In genomic region chr19:30319876-30320275, GRCh38 we compare ENCODE assay signal across 33 cellular contexts. TPM values are rescaled to one million over a fixed set of nuclear protein-coding genes. Genes with fewer than 3 reads are reported as not detected.
"Had no signal": no experiment of that assay in that cellular context is flagged by ENCODE, and none has a peak within 500 bp of the region (broad histone marks: within the 10 kb centered on the region; RNA-seq: fewer than 3 reads in every experiment).

No MANE protein-coding gene starts in this region.

- H3K4me1 ChIP-seq: SJCRH30 had no signal

- H3K36me3 ChIP-seq: SJCRH30, WERI-Rb-1 had no signal

- H3K4me2 ChIP-seq: KMS-11 had no signal

- H3K4me1 Mint-ChIP-seq: activated CD4-positive, alpha-beta memory T cell treated with anti-CD3 and anti-CD28 coated beads, Interleukin-2, amount 10 ng/mL, durations not matched to agents 7 days and 5 days; activated CD8-positive, alpha-beta memory T cell treated with anti-CD3 and anti-CD28 coated beads, Interleukin-2, amount 10 ng/mL, durations not matched to agents 7 days and 5 days; activated naive CD4-positive, alpha-beta T cell treated with anti-CD3 and anti-CD28 coated beads, Interleukin-2, amount 10 ng/mL, durations not matched to agents 7 days and 5 days; activated naive CD8-positive, alpha-beta T cell treated with anti-CD3 and anti-CD28 coated beads, Interleukin-2, amount 50 U/mL, for 24 hours had no signal

- H3K9me3 ChIP-seq: SJCRH30 had no signal

- H3K27ac Mint-ChIP-seq: activated CD4-positive, alpha-beta memory T cell treated with anti-CD3 and anti-CD28 coated beads, Interleukin-2, amount 10 ng/mL, durations not matched to agents 7 days and 5 days; activated CD8-positive, alpha-beta memory T cell treated with anti-CD3 and anti-CD28 coated beads, Interleukin-2, amount 10 ng/mL, durations not matched to agents 7 days and 5 days; activated naive CD4-positive, alpha-beta T cell treated with anti-CD3 and anti-CD28 coated beads, Interleukin-2, amount 10 ng/mL, durations not matched to agents 7 days and 5 days; activated naive CD8-positive, alpha-beta T cell; activated naive CD8-positive, alpha-beta T cell treated with anti-CD3 and anti-CD28 coated beads, Interleukin-2, amount 50 U/mL, for 24 hours; brain had no signal

- H3K4me3 Mint-ChIP-seq: activated CD4-positive, alpha-beta memory T cell treated with anti-CD3 and anti-CD28 coated beads, Interleukin-2, amount 10 ng/mL, durations not matched to agents 7 days and 5 days; activated CD8-positive, alpha-beta memory T cell treated with anti-CD3 and anti-CD28 coated beads, Interleukin-2, amount 10 ng/mL, durations not matched to agents 7 days and 5 days; activated naive CD4-positive, alpha-beta T cell treated with anti-CD3 and anti-CD28 coated beads, Interleukin-2, amount 10 ng/mL, durations not matched to agents 7 days and 5 days; activated naive CD8-positive, alpha-beta T cell; activated naive CD8-positive, alpha-beta T cell treated with anti-CD3 and anti-CD28 coated beads, Interleukin-2, amount 50 U/mL, for 24 hours; brain had no signal

- H3K9ac ChIP-seq: KMS-11 had no signal

- FAIRE-seq: bronchial epithelial cell had no signal

- H3K36me3 Mint-ChIP-seq: activated CD8-positive, alpha-beta memory T cell treated with anti-CD3 and anti-CD28 coated beads, Interleukin-2, amount 10 ng/mL, durations not matched to agents 7 days and 5 days; activated naive CD4-positive, alpha-beta T cell treated with anti-CD3 and anti-CD28 coated beads, Interleukin-2, amount 10 ng/mL, durations not matched to agents 7 days and 5 days; activated naive CD8-positive, alpha-beta T cell had no signal

- H3K4me3 ChIP-seq: SJCRH30, SK-N-MC had no signal

- H3K27me3 Mint-ChIP-seq: activated CD4-positive, alpha-beta memory T cell treated with anti-CD3 and anti-CD28 coated beads, Interleukin-2, amount 10 ng/mL, durations not matched to agents 7 days and 5 days; activated CD8-positive, alpha-beta memory T cell treated with anti-CD3 and anti-CD28 coated beads, Interleukin-2, amount 10 ng/mL, durations not matched to agents 7 days and 5 days; activated naive CD4-positive, alpha-beta T cell treated with anti-CD3 and anti-CD28 coated beads, Interleukin-2, amount 10 ng/mL, durations not matched to agents 7 days and 5 days; activated naive CD8-positive, alpha-beta T cell had no signal

- H3K27me3 ChIP-seq: SJCRH30 had no signal

- ATAC-seq: activated CD8-positive, alpha-beta memory T cell treated with anti-CD3 and anti-CD28 coated beads, Interleukin-2, amount 10 ng/mL, durations not matched to agents 7 days and 5 days; activated naive CD8-positive, alpha-beta T cell treated with anti-CD3 and anti-CD28 coated beads, Interleukin-2, amount 50 U/mL, for 24 hours; Panc1 had no signal

- H3K27ac ChIP-seq: KMS-11, SJCRH30, SK-N-MC, WERI-Rb-1 had no signal

- DNase-seq: activated CD4-positive, alpha-beta memory T cell treated with anti-CD3 and anti-CD28 coated beads, Interleukin-2, amount 10 ng/mL, durations not matched to agents 7 days and 5 days; activated CD4-positive, alpha-beta T cell treated with anti-CD3 and anti-CD28 coated beads for 1 hour; activated CD4-positive, alpha-beta T cell treated with anti-CD3 and anti-CD28 coated beads for 48 hours; activated CD4-positive, CD25-positive, alpha-beta regulatory T cell; activated CD8-positive, alpha-beta memory T cell treated with anti-CD3 and anti-CD28 coated beads for 24 hours; activated CD8-positive, alpha-beta memory T cell treated with anti-CD3 and anti-CD28 coated beads, Interleukin-2, amount 10 ng/mL, durations not matched to agents 7 days and 5 days; activated CD8-positive, alpha-beta memory T cell treated with anti-CD3 and anti-CD28 coated beads, Interleukin-2, amount 50 U/mL, for 48 hours; activated effector memory CD4-positive, alpha-beta T cell treated with Interleukin-2 at 50 U/mL for 16 hours; activated naive CD4-positive, alpha-beta T cell treated with anti-CD3 and anti-CD28 coated beads, Interleukin-2, amount 10 ng/mL, durations not matched to agents 7 days and 5 days; activated naive CD8-positive, alpha-beta T cell treated with anti-CD3 and anti-CD28 coated beads, Interleukin-2, amount 50 U/mL, for 24 hours; activated T-cell treated with anti-CD3 and anti-CD28 coated beads, Interleukin-2, amount 50 U/mL, for 48 hours; anterior cingulate cortex; NCI-H1092 treated with DMSO at 0.1 percent for 48 hours; NCI-H1417; NCI-H146; NCI-H187; NCI-H2029 treated with DMSO at 0.1 percent for 48 hours; NCI-H345; NCI-H524 treated with DMSO at 0.1 percent for 48 hours; SHP77; SJCRH30; T1000; WERI-Rb-1 had no signal

RNA-seq across cellular contexts. Expression of gene ZNF536, which starts 52.3 kb away (rescaled TPM):
- total RNA-seq: activated CD4-positive, alpha-beta memory T cell treated with anti-CD3 and anti-CD28 coated beads, Interleukin-2, amount 10 ng/mL, durations not matched to agents 7 days and 5 days; activated CD8-positive, alpha-beta memory T cell treated with anti-CD3 and anti-CD28 coated beads, Interleukin-2, amount 10 ng/mL, durations not matched to agents 7 days and 5 days; bronchial epithelial cell; M059J; NCI-H460; T-helper 1 cell treated with Interleukin-12 subunit alpha and Interleukin-12 subunit beta and Interleukin-4 antibody, amounts not matched to agents 30 ng/mL and 1 ng/mL, for 36 hours; T-helper 2 cell treated with Interferon-gamma antibody and Interleukin-4, amounts not matched to agents 100 ng/mL and 5 ng/mL, for 36 hours had no signal
